ENCODE assay signal across 16 cellular contexts in genomic region chr13:31172535-31172934, GRCh38. TPM values are rescaled to one million over a fixed set of nuclear protein-coding genes. Genes with fewer than 3 reads are reported as not detected.
DNase-seq lines count a peak whose midpoint lies in the region; ATAC-seq and TF ChIP-seq lines count a peak whose summit lies in the region.
"Had no signal": no experiment of that assay in that cellular context is flagged by ENCODE, and none has a peak within 500 bp of the region (broad histone marks: within the 10 kb centered on the region; RNA-seq: fewer than 3 reads in every experiment).

No MANE protein-coding gene starts in this region.

- H3K79me2 ChIP-seq in ACC112 (ENCODE audit: control insufficient read depth, insufficient read depth, low read length, unreplicated experiment), result no peaks in the 10 kb centered on the region
- H3K79me2 ChIP-seq in hepatocyte, result no peaks in the 10 kb centered on the region

- H3K4me2 ChIP-seq in hepatocyte, result no peak overlapping the region

- H2AFZ ChIP-seq in ACC112 (ENCODE audit: low read length, unreplicated experiment), result no peak overlapping the region
- no peak overlapping the region for H2AFZ ChIP-seq in hepatocyte

- H3K9me3 ChIP-seq in hepatocyte (ENCODE audit: low read depth) (no peaks in the 10 kb centered on the region), sigmoid colon (no peaks in the 10 kb centered on the region)
- H3K9me3 ChIP-seq: ascending aorta had no signal

- H3K4me1 ChIP-seq in ACC112 (ENCODE audit: control insufficient read depth, insufficient read depth, low read length, unreplicated experiment) (peaks cover 26% of the 10 kb centered on the region), hepatocyte (ENCODE audit: insufficient read depth) (no peaks in the 10 kb centered on the region), sigmoid colon (peaks cover 0 to 3% (median 0%) of the 10 kb centered on the region in 4 donors)
- H3K4me1 ChIP-seq: ascending aorta had no signal

- in situ Hi-C loops in astrocyte of the cerebellum (cut with HindIII; ENCODE audit: low sequenced_read_pairs), result no loop called here

- DNase-seq in HT1080 (ENCODE audit: low read depth), result peak; percentile 90
- DNase-seq in astrocyte of the cerebellum (ENCODE audit: low read depth), result peak; percentile 80
- peak; percentile 33 for DNase-seq in hepatocyte (ENCODE audit: low spot score)
- DNase-seq in sigmoid colon, result no peak
- no peak for DNase-seq in Kasumi-1 (lab: John Stamatoyannopoulos, UW)
- no peak for DNase-seq in islet precursor cell
- DNase-seq: activated CD8-positive, alpha-beta memory T cell treated with anti-CD3 and anti-CD28 coated beads, Interleukin-2, amount 50 U/mL, for 4 hours; AML-193; GDM1; head of caudate nucleus; midbrain; NCI-H1436 had no signal

- H3K4me3 ChIP-seq in ACC112 (ENCODE audit: low read depth, low read length) (peak overlapping the region; percentile 43; the same call in 1 of the 2 replicates), astrocyte of the cerebellum (ENCODE audit: low read depth, low read length) (no peak overlapping the region), hepatocyte (no peak overlapping the region), sigmoid colon (no peak overlapping the region)
- H3K4me3 ChIP-seq: ascending aorta had no signal

- no peaks in the 10 kb centered on the region for H3K9me2 ChIP-seq in hepatocyte (replicated peaks; ENCODE audit: insufficient read depth)

- ATAC-seq in GM19467 (IDR thresholded peaks at IDR 0.05; ENCODE audit: unreplicated experiment), result no peak
- ATAC-seq: sciatic nerve had no signal

- TF ChIP-seq POLR2A in sigmoid colon (IDR thresholded peaks at IDR 0.05), result no peak

- TF ChIP-seq CTCF in astrocyte of the cerebellum (IDR thresholded peaks at IDR 0.05; ENCODE audit: low read depth, low read length, missing control alignments) (no peak), hepatocyte (IDR thresholded peaks at IDR 0.05; ENCODE audit: poor library complexity) (no peak), sigmoid colon (IDR thresholded peaks at IDR 0.05) (no peak)

- H3K36me3 ChIP-seq in ACC112 (ENCODE audit: insufficient read depth, low read length) (no peaks in the 10 kb centered on the region), hepatocyte (replicated peaks; ENCODE audit: insufficient read depth, low read depth) (no peaks in the 10 kb centered on the region), sigmoid colon (no peaks in the 10 kb centered on the region)
- H3K36me3 ChIP-seq: ascending aorta had no signal

- H4K20me1 ChIP-seq in hepatocyte (ENCODE audit: insufficient read depth, poor library complexity, severe bottlenecking), result no peaks in the 10 kb centered on the region

- no peaks in the 10 kb centered on the region for H3K27me3 ChIP-seq in ACC112 (ENCODE audit: insufficient read depth, low read length)
- H3K27me3 ChIP-seq in hepatocyte, result no peaks in the 10 kb centered on the region
- no peaks in the 10 kb centered on the region for H3K27me3 ChIP-seq in sigmoid colon
- H3K27me3 ChIP-seq: ascending aorta had no signal

- 67% methylated on average over 2 of the region's 2 CpGs for WGBS in hepatocyte (ENCODE audit: low lambda C conversion rate, missing lambda C conversion rate)
- 82 to 90% methylated on average over 2 of the region's 2 CpGs for WGBS in sigmoid colon, 2 donors

- TF ChIP-seq EP300 in sigmoid colon (IDR thresholded peaks at IDR 0.05), result no peak

- intact Hi-C loops in sigmoid colon (cut with DNase I), result no loop called here

- H3K27ac ChIP-seq in ACC112 (ENCODE audit: low read depth, low read length) (peak overlapping the region; percentile 95), hepatocyte (no peak overlapping the region), sigmoid colon (no peak overlapping the region)
- H3K27ac ChIP-seq: ascending aorta had no signal

RNA-seq across cellular contexts. Expression of gene HSPH1, which starts 10.8 kb away (rescaled TPM):
- 95.6 and 127 TPM in 2 replicates for total RNA-seq in HT1080 (2014; rRNA removed; shearing (Covaris generic))
- 59.8 and 71.2 TPM in 2 replicates for polyA plus RNA-seq in HT1080 (2015; cell fraction: cytosol; rRNA removed)
- 160 and 171 TPM in 2 replicates for polyA plus RNA-seq in HT1080 (2015; cell fraction: nucleus; rRNA removed)
- total RNA-seq in hepatocyte (74.2 and 80.9 TPM in 2 replicates), sigmoid colon (10 to 100 TPM; 30.7 to 41.5 (median 33.7) TPM)
- polyA plus RNA-seq in hepatocyte (50.6 and 64.1 TPM in 2 replicates), sigmoid colon (10 to 100 TPM; 12.0 to 26.1 (median 15.5) TPM)

RNA-seq across cellular contexts. Expression of gene B3GLCT, which starts 27.2 kb away (rescaled TPM):
- 15.0 and 15.8 TPM in 2 replicates for total RNA-seq in HT1080 (2014; rRNA removed; shearing (Covaris generic))
- 10.5 and 11.1 TPM in 2 replicates for polyA plus RNA-seq in HT1080 (2015; cell fraction: cytosol; rRNA removed)
- polyA plus RNA-seq in HT1080 (2015; cell fraction: nucleus; rRNA removed), result 9.2 and 9.3 TPM in 2 replicates
- total RNA-seq in hepatocyte (10.8 TPM in 2 replicates), sigmoid colon (1 to 10 TPM; 5.8 to 7.5 (median 6.8) TPM)
- polyA plus RNA-seq in hepatocyte (5.7 TPM in 2 replicates), sigmoid colon (1 to 10 TPM in 2 of 3 donors, under 1 TPM in 1; 0.60 to 1.9 (median 1.2) TPM)

Comparison
In these comparisons a context has a peak if more than half of its experiments do, and no peak if none do; other contexts are left out.
1. DNase-seq: peak in HT1080 (single experiment), astrocyte of the cerebellum (single experiment) and hepatocyte (single experiment); none in sigmoid colon (single experiment), Kasumi-1 (0 of 2) and islet precursor cell (single experiment).